Comparison of ENCODE assay signal across 8 cellular contexts in the genomic region with DNA sequence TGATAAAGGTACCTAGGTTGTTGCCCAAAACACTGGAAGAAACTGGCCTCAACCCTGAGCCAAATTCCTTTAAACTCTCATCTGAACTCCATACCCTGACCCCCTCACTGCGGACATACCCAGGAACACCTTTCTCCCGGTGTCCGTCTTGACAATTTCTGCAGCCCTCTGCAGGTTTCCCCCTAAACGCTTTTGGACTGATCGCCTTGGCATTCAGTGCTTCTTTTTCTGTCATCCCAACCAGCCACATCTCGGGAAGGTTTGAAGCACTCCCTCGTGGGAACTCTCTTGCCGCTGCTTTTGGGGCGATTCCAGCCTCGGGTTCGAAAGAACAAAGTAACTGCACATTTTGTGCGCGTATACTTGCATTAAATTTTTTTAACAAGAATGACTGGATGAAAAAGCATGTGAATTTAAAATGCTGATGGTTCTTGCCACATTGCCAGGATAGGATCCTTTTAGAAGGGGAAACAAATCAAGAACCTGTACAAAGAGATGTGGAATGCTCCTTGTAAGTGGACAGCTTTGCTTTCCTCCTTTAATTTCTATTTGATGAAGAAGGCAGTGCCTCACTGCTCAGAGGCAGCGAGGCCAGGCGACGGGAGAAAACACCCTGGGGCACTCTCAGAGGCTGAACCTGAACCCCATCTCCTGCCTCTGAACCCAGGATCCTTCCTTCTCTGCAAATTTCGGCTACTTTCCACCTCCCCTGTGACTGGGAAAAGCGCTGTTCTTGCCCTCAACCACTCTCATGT. TPM values are rescaled to one million over a fixed set of nuclear protein-coding genes. Genes with fewer than 3 reads are reported as not detected.
A peak's percentile ranks its signal among the peaks of the same experiment; 100 is the strongest.
DNase-seq lines count a peak whose midpoint lies in the region; ATAC-seq and TF ChIP-seq lines count a peak whose summit lies in the region.

No MANE protein-coding gene starts in this region.

- H2AFZ ChIP-seq in KMS-11 (ENCODE audit: low read depth) = peak overlapping the region; percentile 68

- H3K79me2 ChIP-seq in KMS-11 (ENCODE audit: insufficient read depth, low read depth) = peaks cover 36% of the 10 kb centered on the region

- TF ChIP-seq CTCF in cardiac muscle cell (IDR thresholded peaks at IDR 0.05; ENCODE audit: low read depth, low read length) (no peak), KMS-11 (conservative IDR thresholded peaks at IDR 0.05; ENCODE audit: low read depth, low read length) (no peak), breast epithelium (IDR thresholded peaks at IDR 0.05) (no peak), left lung (IDR thresholded peaks at IDR 0.05) (no peak), tibial artery (IDR thresholded peaks at IDR 0.05) (no peak)

- no peak for ATAC-seq in Right ventricle myocardium inferior
- ATAC-seq in left lung = peak; percentile 36

- peak overlapping the region; percentile 72 for H3K4me2 ChIP-seq in KMS-11

- H3K4me3 ChIP-seq in cardiac muscle cell = peak overlapping the region; percentile 68
- no peak overlapping the region for H3K4me3 ChIP-seq in KMS-11 (IDR thresholded peaks at IDR 0.05; ENCODE audit: insufficient read depth, low read depth, low read length)
- peak overlapping the region; percentile 67 to 94 (median 71) for H3K4me3 ChIP-seq in breast epithelium
- H3K4me3 ChIP-seq in left lung = peak overlapping the region; percentile 70 to 76
- H3K4me3 ChIP-seq in tibial artery = peak overlapping the region; percentile 72 to 84

- H4K20me1 ChIP-seq in KMS-11 (ENCODE audit: insufficient read depth) = no peaks in the 10 kb centered on the region

- TF ChIP-seq POLR2A in breast epithelium (IDR thresholded peaks at IDR 0.05) = no peak

- peaks cover 15% of the 10 kb centered on the region for H3K4me1 ChIP-seq in cardiac muscle cell (ENCODE audit: low read depth)
- peaks cover 11% of the 10 kb centered on the region for H3K4me1 ChIP-seq in KMS-11 (ENCODE audit: low read depth, poor library complexity, severe bottlenecking)
- no peaks in the 10 kb centered on the region for H3K4me1 ChIP-seq in breast epithelium
- H3K4me1 ChIP-seq in left lung = peaks cover 15 to 52% of the 10 kb centered on the region in 2 donors
- H3K4me1 ChIP-seq in tibial artery = peaks cover 0 to 43% (median 16%) of the 10 kb centered on the region in 4 donors

- no peaks in the 10 kb centered on the region for H3K27me3 ChIP-seq in cardiac muscle cell
- no peaks in the 10 kb centered on the region for H3K27me3 ChIP-seq in KMS-11 (ENCODE audit: insufficient read depth, low read depth)
- H3K27me3 ChIP-seq in breast epithelium = no peaks in the 10 kb centered on the region
- H3K27me3 ChIP-seq in left lung = no peaks in the 10 kb centered on the region
- H3K27me3 ChIP-seq in tibial artery = no peaks in the 10 kb centered on the region

- peak; percentile 12 to 17 for DNase-seq in cardiac muscle cell (ENCODE audit: low read depth in 1 of 2, low spot score in 1 of 2)
- DNase-seq in Right ventricle myocardium inferior (ENCODE audit: missing footprints) = no peak
- no peak for DNase-seq in breast epithelium (ENCODE audit: low spot score in 2 of 2)
- DNase-seq in left lung = no peak
- no peak for DNase-seq in tibial artery
- DNase-seq in NCI-H2029 treated with DMSO at 0.1 percent for 48 hours (lab: John Stamatoyannopoulos, UW) = no peak
- DNase-seq in cortex of kidney (lab: John Stamatoyannopoulos, UW) = no peak

- H3K27ac ChIP-seq in cardiac muscle cell = peak overlapping the region; percentile 97
- peak overlapping the region; percentile 74 for H3K27ac ChIP-seq in KMS-11
- peak overlapping the region; percentile 94 to 95 for H3K27ac ChIP-seq in breast epithelium
- peak overlapping the region; percentile 89 to 92 for H3K27ac ChIP-seq in left lung
- H3K27ac ChIP-seq in tibial artery = peak overlapping the region; percentile 96 to 97

- intact Hi-C loops in Right ventricle myocardium inferior (cut with DNase I) = loop anchor here (2.0 kb wide), 3 partner anchors 27 to 95 kb away; partner anchors contain the start of gene FBXW2
- intact Hi-C loops in breast epithelium (cut with DNase I; ENCODE audit: low total_unique reads) = no loop called here
- intact Hi-C loops in left lung (cut with DNase I) = no loop called here
- intact Hi-C loops in tibial artery (cut with DNase I; ENCODE audit: low total_unique reads) = loop anchor here (5.0 kb wide), 1 partner anchor 50 kb away; the partner anchor contains the start of gene FBXW2

- H3K36me3 ChIP-seq in cardiac muscle cell = no peaks in the 10 kb centered on the region
- H3K36me3 ChIP-seq in KMS-11 (ENCODE audit: insufficient read depth) = 0 out of 2 replicates have a peak, but pooled peaks cover 3% of the 10 kb centered on the region
- no peaks in the 10 kb centered on the region for H3K36me3 ChIP-seq in breast epithelium
- H3K36me3 ChIP-seq in left lung = peaks cover 0 to 8% of the 10 kb centered on the region in 2 donors
- peaks cover 0 to 29% (median 0%) of the 10 kb centered on the region in 3 donors for H3K36me3 ChIP-seq in tibial artery

- peak overlapping the region; percentile 86 for H3K9ac ChIP-seq in KMS-11

- H3K9me3 ChIP-seq in cardiac muscle cell (ENCODE audit: low read depth) = no peaks in the 10 kb centered on the region
- H3K9me3 ChIP-seq in breast epithelium = no peaks in the 10 kb centered on the region
- no peaks in the 10 kb centered on the region for H3K9me3 ChIP-seq in left lung
- no peaks in the 10 kb centered on the region for H3K9me3 ChIP-seq in tibial artery

RNA-seq across cellular contexts. Expression of gene PSMD5, which starts 0.6 kb away (rescaled TPM):
- total RNA-seq in cardiac muscle cell = 16.0 and 20.7 TPM in 2 replicates
- polyA plus RNA-seq in cardiac muscle cell = 25.3 and 50.1 TPM in 2 replicates
- total RNA-seq in Right ventricle myocardium inferior = 15.3 TPM
- total RNA-seq in breast epithelium = 10 to 100 TPM; 48.3 to 54.1 (median 50.3) TPM
- total RNA-seq in left lung = 10 to 100 TPM; 47.3 to 52.1 TPM

RNA-seq across cellular contexts. Expression of gene PHF19, which starts 34.9 kb away (rescaled TPM):
- total RNA-seq in cardiac muscle cell = 8.9 and 40.0 TPM in 2 replicates
- polyA plus RNA-seq in cardiac muscle cell = 7.1 and 36.8 TPM in 2 replicates
- 13.2 TPM for total RNA-seq in Right ventricle myocardium inferior
- 10 to 100 TPM; 16.5 to 33.1 (median 19.0) TPM for total RNA-seq in breast epithelium
- total RNA-seq in left lung = 10 to 100 TPM; 37.0 to 40.2 TPM

RNA-seq across cellular contexts. Expression of gene FBXW2, which starts 48.9 kb away (rescaled TPM):
- 32.9 and 45.5 TPM in 2 replicates for total RNA-seq in cardiac muscle cell
- polyA plus RNA-seq in cardiac muscle cell = 36.5 and 38.3 TPM in 2 replicates
- 41.0 TPM for total RNA-seq in Right ventricle myocardium inferior
- 10 to 100 TPM; 44.9 to 49.9 (median 49.8) TPM for total RNA-seq in breast epithelium
- 10 to 100 TPM; 93.0 to 93.4 TPM for total RNA-seq in left lung

Comparison
In these comparisons a context has a peak if more than half of its experiments do, and no peak if none do; other contexts are left out.
1. DNase-seq: peak in cardiac muscle cell (2 of 2); none in Right ventricle myocardium inferior (single experiment), breast epithelium (0 of 2), left lung (0 of 2), tibial artery (0 of 2), NCI-H2029 treated with DMSO at 0.1 percent for 48 hours (single experiment) and cortex of kidney (single experiment).
2. intact Hi-C loops: an anchor here in Right ventricle myocardium inferior (2.0 kb wide) and tibial artery (5.0 kb wide); none called in breast epithelium and left lung.
3. Peak in every context shown above with its lines, with median percentiles within 50 percentile points of each other: H3K27ac ChIP-seq.